8 cellular contexts compared by ENCODE assay signal in genomic region chr11:20443596-20443995, GRCh38. TPM values are rescaled to one million over a fixed set of nuclear protein-coding genes. Genes with fewer than 3 reads are reported as not detected.
DNase-seq lines count a peak whose midpoint lies in the region; ATAC-seq and TF ChIP-seq lines count a peak whose summit lies in the region.

No MANE protein-coding gene starts in this region.

- no peak overlapping the region for H3K9ac ChIP-seq in mesenchymal stem cell (ENCODE audit: low read length)

- WGBS in mesenchymal stem cell = 84% methylated on average over 3 of the region's 3 CpGs

- ATAC-seq in HG03378 (IDR thresholded peaks at IDR 0.05; ENCODE audit: unreplicated experiment) = no peak

- H4K20me1 ChIP-seq in DOHH2 (ENCODE audit: control insufficient read depth, insufficient read depth, low read depth, low read length) = no peaks in the 10 kb centered on the region

- no peaks in the 10 kb centered on the region for H3K9me3 ChIP-seq in DOHH2 (ENCODE audit: control insufficient read depth, insufficient read depth, low read length)
- no peaks in the 10 kb centered on the region for H3K9me3 ChIP-seq in mesenchymal stem cell (ENCODE audit: control insufficient read depth, low read length)

- H3K79me2 ChIP-seq in DOHH2 (ENCODE audit: control insufficient read depth, low read length) = no peaks in the 10 kb centered on the region; the same call in 1 of the 2 replicates

- no peak overlapping the region for H2BK5ac ChIP-seq in mesenchymal stem cell (ENCODE audit: low read depth, low read length, poor library complexity, severe bottlenecking)

- no peaks in the 10 kb centered on the region for H3K27me3 ChIP-seq in DOHH2 (ENCODE audit: control insufficient read depth, low read length)
- H3K27me3 ChIP-seq in mesenchymal stem cell (ENCODE audit: control insufficient read depth in 1 of 2, insufficient read depth in 1 of 2, low read length in 2 of 2) = no peaks in the 10 kb centered on the region

- peaks cover 30% of the 10 kb centered on the region for H3K36me3 ChIP-seq in DOHH2 (ENCODE audit: control insufficient read depth, low read length)
- peaks cover 0 to 5% of the 10 kb centered on the region in 2 experiments for H3K36me3 ChIP-seq in mesenchymal stem cell (ENCODE audit: control insufficient read depth in 1 of 2, insufficient read depth in 2 of 2, low read depth in 1 of 2, low read length in 2 of 2)

- H3K4me3 ChIP-seq in DOHH2 (ENCODE audit: low read length) (no peak overlapping the region), astrocyte of the spinal cord (ENCODE audit: low read depth, low read length) (no peak overlapping the region), mesenchymal stem cell (ENCODE audit: insufficient read depth in 1 of 2, low read depth in 1 of 2, low read length in 2 of 2) (no peak overlapping the region)

- peak; percentile 52 for TF ChIP-seq CTCF in DOHH2 (IDR thresholded peaks at IDR 0.05; ENCODE audit: low read depth, low read length, poor library complexity, severe bottlenecking)
- peak; percentile 29 for TF ChIP-seq CTCF in astrocyte of the spinal cord (IDR thresholded peaks at IDR 0.05; ENCODE audit: low read depth, low read length)

- H3K9me2 ChIP-seq in DOHH2 (replicated peaks; ENCODE audit: control insufficient read depth, low read length) = no peaks in the 10 kb centered on the region

- H2BK120ac ChIP-seq in mesenchymal stem cell (ENCODE audit: low read depth, low read length) = no peak overlapping the region

- H2BK15ac ChIP-seq in mesenchymal stem cell (ENCODE audit: low read depth, poor library complexity, severe bottlenecking) = no peak overlapping the region

- H3K4me1 ChIP-seq in DOHH2 (ENCODE audit: control insufficient read depth, low read length) = no peaks in the 10 kb centered on the region
- no peaks in the 10 kb centered on the region for H3K4me1 ChIP-seq in mesenchymal stem cell (ENCODE audit: control insufficient read depth, insufficient read depth, low read depth, low read length)

- H3K79me1 ChIP-seq in mesenchymal stem cell (replicated peaks; ENCODE audit: low read length, poor library complexity, severe bottlenecking) = peaks cover 1% of the 10 kb centered on the region

- no peak overlapping the region for H4K91ac ChIP-seq in mesenchymal stem cell (ENCODE audit: low read length)

- no peak overlapping the region for H2AK5ac ChIP-seq in mesenchymal stem cell (ENCODE audit: low read length, severe bottlenecking)

- H3F3A ChIP-seq in DOHH2 (ENCODE audit: control insufficient read depth, insufficient read depth) = no peaks in the 10 kb centered on the region

- H3K18ac ChIP-seq in mesenchymal stem cell (ENCODE audit: low read depth in 1 of 2, low read length in 2 of 2) = no peak overlapping the region

- in situ Hi-C loops in astrocyte of the spinal cord (cut with HindIII; ENCODE audit: low sequenced_read_pairs) = no loop called here

- H3K14ac ChIP-seq in mesenchymal stem cell (ENCODE audit: low read length in 2 of 2) = no peak overlapping the region

- no peak overlapping the region for H3K4ac ChIP-seq in mesenchymal stem cell (ENCODE audit: low read depth in 1 of 2, low read length in 2 of 2)

- no peak overlapping the region for H2BK12ac ChIP-seq in mesenchymal stem cell (ENCODE audit: low read length in 2 of 2)

- no peak overlapping the region for H3K23ac ChIP-seq in mesenchymal stem cell (ENCODE audit: low read length in 2 of 2)

- H3K27ac ChIP-seq in DOHH2 (ENCODE audit: low read depth, low read length) (no peak overlapping the region), mesenchymal stem cell (ENCODE audit: low read length, poor library complexity, severe bottlenecking) (no peak overlapping the region)

- H4K8ac ChIP-seq in mesenchymal stem cell (ENCODE audit: low read length) = no peak overlapping the region

- DNase-seq in Kasumi-1 (lab: John Stamatoyannopoulos, UW) (peak; percentile 36 to 52), astrocyte of the spinal cord (ENCODE audit: low read depth, low spot score) (peak; percentile 38), mesenchymal stem cell (peak; percentile 44), cortex of kidney (lab: John Stamatoyannopoulos, UW) (no peak), GOT3 (lab: John Stamatoyannopoulos, UW) (no peak), NCI-H2081 treated with DMSO at 0.1 percent for 48 hours (lab: John Stamatoyannopoulos, UW) (no peak)

- no peak overlapping the region for H3K4me2 ChIP-seq in DOHH2 (ENCODE audit: low read length)
- no peak overlapping the region for H3K4me2 ChIP-seq in mesenchymal stem cell (ENCODE audit: low read length, poor library complexity, severe bottlenecking)

- no peak overlapping the region for H2AFZ ChIP-seq in mesenchymal stem cell (ENCODE audit: low read depth, low read length)

RNA-seq across cellular contexts. Expression of gene PRMT3, which starts 56.1 kb away (rescaled TPM):
- 7.3 TPM for polyA plus RNA-seq in mesenchymal stem cell (2013, experiment 1 of 2)
- 7.9 TPM for polyA plus RNA-seq in mesenchymal stem cell (2013, experiment 2 of 2)

Comparison
In these comparisons a context has a peak if more than half of its experiments do, and no peak if none do; other contexts are left out.
1. DNase-seq: peak in Kasumi-1 (2 of 2), astrocyte of the spinal cord (single experiment) and mesenchymal stem cell (single experiment); none in cortex of kidney (single experiment), GOT3 (single experiment) and NCI-H2081 treated with DMSO at 0.1 percent for 48 hours (single experiment).